In genomic region chr19:45485301-45486077, GRCh38 we compare ENCODE assay signal across 1 cellular context.
TF ChIP-seq lines count a peak whose summit lies in the region.

No MANE protein-coding gene starts in this region.

TF ChIP-seq in HepG2, 621 proteins besides CTCF, POLR2A, EP300 and RAD21 (continued from another document and continues in another):
- TF ChIP-seq, protein P1, sequence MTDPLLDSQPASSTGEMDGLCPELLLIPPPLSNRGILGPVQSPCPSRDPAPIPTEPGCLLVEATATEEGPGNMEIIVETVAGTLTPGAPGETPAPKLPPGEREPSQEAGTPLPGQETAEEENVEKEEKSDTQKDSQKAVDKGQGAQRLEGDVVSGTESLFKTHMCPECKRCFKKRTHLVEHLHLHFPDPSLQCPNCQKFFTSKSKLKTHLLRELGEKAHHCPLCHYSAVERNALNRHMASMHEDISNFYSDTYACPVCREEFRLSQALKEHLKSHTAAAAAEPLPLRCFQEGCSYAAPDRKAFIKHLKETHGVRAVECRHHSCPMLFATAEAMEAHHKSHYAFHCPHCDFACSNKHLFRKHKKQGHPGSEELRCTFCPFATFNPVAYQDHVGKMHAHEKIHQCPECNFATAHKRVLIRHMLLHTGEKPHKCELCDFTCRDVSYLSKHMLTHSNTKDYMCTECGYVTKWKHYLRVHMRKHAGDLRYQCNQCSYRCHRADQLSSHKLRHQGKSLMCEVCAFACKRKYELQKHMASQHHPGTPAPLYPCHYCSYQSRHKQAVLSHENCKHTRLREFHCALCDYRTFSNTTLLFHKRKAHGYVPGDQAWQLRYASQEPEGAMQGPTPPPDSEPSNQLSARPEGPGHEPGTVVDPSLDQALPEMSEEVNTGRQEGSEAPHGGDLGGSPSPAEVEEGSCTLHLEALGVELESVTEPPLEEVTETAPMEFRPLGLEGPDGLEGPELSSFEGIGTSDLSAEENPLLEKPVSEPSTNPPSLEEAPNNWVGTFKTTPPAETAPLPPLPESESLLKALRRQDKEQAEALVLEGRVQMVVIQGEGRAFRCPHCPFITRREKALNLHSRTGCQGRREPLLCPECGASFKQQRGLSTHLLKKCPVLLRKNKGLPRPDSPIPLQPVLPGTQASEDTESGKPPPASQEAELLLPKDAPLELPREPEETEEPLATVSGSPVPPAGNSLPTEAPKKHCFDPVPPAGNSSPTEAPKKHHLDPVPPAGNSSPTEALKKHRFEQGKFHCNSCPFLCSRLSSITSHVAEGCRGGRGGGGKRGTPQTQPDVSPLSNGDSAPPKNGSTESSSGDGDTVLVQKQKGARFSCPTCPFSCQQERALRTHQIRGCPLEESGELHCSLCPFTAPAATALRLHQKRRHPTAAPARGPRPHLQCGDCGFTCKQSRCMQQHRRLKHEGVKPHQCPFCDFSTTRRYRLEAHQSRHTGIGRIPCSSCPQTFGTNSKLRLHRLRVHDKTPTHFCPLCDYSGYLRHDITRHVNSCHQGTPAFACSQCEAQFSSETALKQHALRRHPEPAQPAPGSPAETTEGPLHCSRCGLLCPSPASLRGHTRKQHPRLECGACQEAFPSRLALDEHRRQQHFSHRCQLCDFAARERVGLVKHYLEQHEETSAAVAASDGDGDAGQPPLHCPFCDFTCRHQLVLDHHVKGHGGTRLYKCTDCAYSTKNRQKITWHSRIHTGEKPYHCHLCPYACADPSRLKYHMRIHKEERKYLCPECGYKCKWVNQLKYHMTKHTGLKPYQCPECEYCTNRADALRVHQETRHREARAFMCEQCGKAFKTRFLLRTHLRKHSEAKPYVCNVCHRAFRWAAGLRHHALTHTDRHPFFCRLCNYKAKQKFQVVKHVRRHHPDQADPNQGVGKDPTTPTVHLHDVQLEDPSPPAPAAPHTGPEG (CRISPR knock-in tag; IDR thresholded peaks at IDR 0.05) = no peak
- TF ChIP-seq, protein P2, sequence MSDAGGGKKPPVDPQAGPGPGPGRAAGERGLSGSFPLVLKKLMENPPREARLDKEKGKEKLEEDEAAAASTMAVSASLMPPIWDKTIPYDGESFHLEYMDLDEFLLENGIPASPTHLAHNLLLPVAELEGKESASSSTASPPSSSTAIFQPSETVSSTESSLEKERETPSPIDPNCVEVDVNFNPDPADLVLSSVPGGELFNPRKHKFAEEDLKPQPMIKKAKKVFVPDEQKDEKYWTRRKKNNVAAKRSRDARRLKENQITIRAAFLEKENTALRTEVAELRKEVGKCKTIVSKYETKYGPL (CRISPR knock-in tag; IDR thresholded peaks at IDR 0.05) = no peak
- peak; percentile 62 to 87 for TF ChIP-seq HMGXB4 (CRISPR knock-in tag; IDR thresholded peaks at IDR 0.05; ENCODE audit: borderline replicate concordance in 1 of 2, low read depth in 1 of 2)
- no peak for TF ChIP-seq ZNF598 (CRISPR knock-in tag; IDR thresholded peaks at IDR 0.05; ENCODE audit: borderline replicate concordance)
- no peak for TF ChIP-seq ZNF816 (CRISPR knock-in tag; IDR thresholded peaks at IDR 0.05; ENCODE audit: borderline replicate concordance)
- TF ChIP-seq ZMAT3 (CRISPR knock-in tag; conservative IDR thresholded peaks at IDR 0.05) = no peak
- TF ChIP-seq ZNF839 (CRISPR knock-in tag; IDR thresholded peaks at IDR 0.05; ENCODE audit: borderline replicate concordance) = 0 out of 2 replicates have a peak, but pooled peaks have one; percentile 49
- TF ChIP-seq EHMT2 (IDR thresholded peaks at IDR 0.05; ENCODE audit: borderline replicate concordance, low read depth, low read length) = no peak
- TF ChIP-seq, protein P3, sequence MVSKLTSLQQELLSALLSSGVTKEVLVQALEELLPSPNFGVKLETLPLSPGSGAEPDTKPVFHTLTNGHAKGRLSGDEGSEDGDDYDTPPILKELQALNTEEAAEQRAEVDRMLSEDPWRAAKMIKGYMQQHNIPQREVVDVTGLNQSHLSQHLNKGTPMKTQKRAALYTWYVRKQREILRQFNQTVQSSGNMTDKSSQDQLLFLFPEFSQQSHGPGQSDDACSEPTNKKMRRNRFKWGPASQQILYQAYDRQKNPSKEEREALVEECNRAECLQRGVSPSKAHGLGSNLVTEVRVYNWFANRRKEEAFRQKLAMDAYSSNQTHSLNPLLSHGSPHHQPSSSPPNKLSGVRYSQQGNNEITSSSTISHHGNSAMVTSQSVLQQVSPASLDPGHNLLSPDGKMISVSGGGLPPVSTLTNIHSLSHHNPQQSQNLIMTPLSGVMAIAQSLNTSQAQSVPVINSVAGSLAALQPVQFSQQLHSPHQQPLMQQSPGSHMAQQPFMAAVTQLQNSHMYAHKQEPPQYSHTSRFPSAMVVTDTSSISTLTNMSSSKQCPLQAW (CRISPR knock-in tag; IDR thresholded peaks at IDR 0.05) = peak; percentile 82
- peak; percentile 40; the same call in 1 of the 2 replicates for TF ChIP-seq ZBTB33 (CRISPR knock-in tag; IDR thresholded peaks at IDR 0.05)
- no peak for TF ChIP-seq SATB2 (CRISPR knock-in tag; IDR thresholded peaks at IDR 0.05)
- no peak for TF ChIP-seq PRPF4 (IDR thresholded peaks at IDR 0.05; ENCODE audit: low read depth, low read length, poor library complexity, severe bottlenecking)
- no peak for TF ChIP-seq ISL2 (CRISPR knock-in tag; IDR thresholded peaks at IDR 0.05)
- 0 out of 2 replicates have a peak, but pooled peaks have one; percentile 16 for TF ChIP-seq PHF8 (CRISPR knock-in tag; IDR thresholded peaks at IDR 0.05)
- no peak for TF ChIP-seq HNF4G (IDR thresholded peaks at IDR 0.05; ENCODE audit: borderline replicate concordance, low read depth, low read length)
- no peak for TF ChIP-seq HNF4G (CRISPR knock-in tag; IDR thresholded peaks at IDR 0.05; ENCODE audit: borderline replicate concordance, low read depth)
- no peak for TF ChIP-seq ZNF24 (IDR thresholded peaks at IDR 0.05)
- TF ChIP-seq NCOR1 (IDR thresholded peaks at IDR 0.05; ENCODE audit: borderline replicate concordance, low read length) = no peak
- no peak for TF ChIP-seq DMAP1 (CRISPR knock-in tag; IDR thresholded peaks at IDR 0.05)
- no peak for TF ChIP-seq CHD2 (IDR thresholded peaks at IDR 0.05; ENCODE audit: low read depth, low read length)
- no peak for TF ChIP-seq ZSCAN25 (CRISPR knock-in tag; IDR thresholded peaks at IDR 0.05)
- no peak for TF ChIP-seq DZIP1 (CRISPR knock-in tag; IDR thresholded peaks at IDR 0.05)
- TF ChIP-seq POLR2AphosphoS2 (IDR thresholded peaks at IDR 0.05; ENCODE audit: low read depth, low read length) = no peak
- TF ChIP-seq MYC (CRISPR knock-in tag; IDR thresholded peaks at IDR 0.05; ENCODE audit: borderline replicate concordance) = no peak
- peak; percentile 91 for TF ChIP-seq ELF1 (CRISPR knock-in tag; IDR thresholded peaks at IDR 0.05)
- TF ChIP-seq ZNF792 (CRISPR knock-in tag; IDR thresholded peaks at IDR 0.05) = no peak
- no peak for TF ChIP-seq ZNF230 (CRISPR knock-in tag; IDR thresholded peaks at IDR 0.05)
- TF ChIP-seq, protein P4, sequence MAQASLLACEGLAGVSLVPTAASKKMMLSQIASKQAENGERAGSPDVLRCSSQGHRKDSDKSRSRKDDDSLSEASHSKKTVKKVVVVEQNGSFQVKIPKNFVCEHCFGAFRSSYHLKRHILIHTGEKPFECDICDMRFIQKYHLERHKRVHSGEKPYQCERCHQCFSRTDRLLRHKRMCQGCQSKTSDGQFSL (CRISPR knock-in tag; IDR thresholded peaks at IDR 0.05) = peak; percentile 54; the same call in 1 of the 2 replicates
- TF ChIP-seq ZNF597 (CRISPR knock-in tag; IDR thresholded peaks at IDR 0.05) = no peak
- TF ChIP-seq, protein P5, sequence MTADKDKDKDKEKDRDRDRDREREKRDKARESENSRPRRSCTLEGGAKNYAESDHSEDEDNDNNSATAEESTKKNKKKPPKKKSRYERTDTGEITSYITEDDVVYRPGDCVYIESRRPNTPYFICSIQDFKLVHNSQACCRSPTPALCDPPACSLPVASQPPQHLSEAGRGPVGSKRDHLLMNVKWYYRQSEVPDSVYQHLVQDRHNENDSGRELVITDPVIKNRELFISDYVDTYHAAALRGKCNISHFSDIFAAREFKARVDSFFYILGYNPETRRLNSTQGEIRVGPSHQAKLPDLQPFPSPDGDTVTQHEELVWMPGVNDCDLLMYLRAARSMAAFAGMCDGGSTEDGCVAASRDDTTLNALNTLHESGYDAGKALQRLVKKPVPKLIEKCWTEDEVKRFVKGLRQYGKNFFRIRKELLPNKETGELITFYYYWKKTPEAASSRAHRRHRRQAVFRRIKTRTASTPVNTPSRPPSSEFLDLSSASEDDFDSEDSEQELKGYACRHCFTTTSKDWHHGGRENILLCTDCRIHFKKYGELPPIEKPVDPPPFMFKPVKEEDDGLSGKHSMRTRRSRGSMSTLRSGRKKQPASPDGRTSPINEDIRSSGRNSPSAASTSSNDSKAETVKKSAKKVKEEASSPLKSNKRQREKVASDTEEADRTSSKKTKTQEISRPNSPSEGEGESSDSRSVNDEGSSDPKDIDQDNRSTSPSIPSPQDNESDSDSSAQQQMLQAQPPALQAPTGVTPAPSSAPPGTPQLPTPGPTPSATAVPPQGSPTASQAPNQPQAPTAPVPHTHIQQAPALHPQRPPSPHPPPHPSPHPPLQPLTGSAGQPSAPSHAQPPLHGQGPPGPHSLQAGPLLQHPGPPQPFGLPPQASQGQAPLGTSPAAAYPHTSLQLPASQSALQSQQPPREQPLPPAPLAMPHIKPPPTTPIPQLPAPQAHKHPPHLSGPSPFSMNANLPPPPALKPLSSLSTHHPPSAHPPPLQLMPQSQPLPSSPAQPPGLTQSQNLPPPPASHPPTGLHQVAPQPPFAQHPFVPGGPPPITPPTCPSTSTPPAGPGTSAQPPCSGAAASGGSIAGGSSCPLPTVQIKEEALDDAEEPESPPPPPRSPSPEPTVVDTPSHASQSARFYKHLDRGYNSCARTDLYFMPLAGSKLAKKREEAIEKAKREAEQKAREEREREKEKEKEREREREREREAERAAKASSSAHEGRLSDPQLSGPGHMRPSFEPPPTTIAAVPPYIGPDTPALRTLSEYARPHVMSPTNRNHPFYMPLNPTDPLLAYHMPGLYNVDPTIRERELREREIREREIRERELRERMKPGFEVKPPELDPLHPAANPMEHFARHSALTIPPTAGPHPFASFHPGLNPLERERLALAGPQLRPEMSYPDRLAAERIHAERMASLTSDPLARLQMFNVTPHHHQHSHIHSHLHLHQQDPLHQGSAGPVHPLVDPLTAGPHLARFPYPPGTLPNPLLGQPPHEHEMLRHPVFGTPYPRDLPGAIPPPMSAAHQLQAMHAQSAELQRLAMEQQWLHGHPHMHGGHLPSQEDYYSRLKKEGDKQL (CRISPR knock-in tag; IDR thresholded peaks at IDR 0.05; ENCODE audit: low read depth) = no peak
